In the genomic region with DNA sequence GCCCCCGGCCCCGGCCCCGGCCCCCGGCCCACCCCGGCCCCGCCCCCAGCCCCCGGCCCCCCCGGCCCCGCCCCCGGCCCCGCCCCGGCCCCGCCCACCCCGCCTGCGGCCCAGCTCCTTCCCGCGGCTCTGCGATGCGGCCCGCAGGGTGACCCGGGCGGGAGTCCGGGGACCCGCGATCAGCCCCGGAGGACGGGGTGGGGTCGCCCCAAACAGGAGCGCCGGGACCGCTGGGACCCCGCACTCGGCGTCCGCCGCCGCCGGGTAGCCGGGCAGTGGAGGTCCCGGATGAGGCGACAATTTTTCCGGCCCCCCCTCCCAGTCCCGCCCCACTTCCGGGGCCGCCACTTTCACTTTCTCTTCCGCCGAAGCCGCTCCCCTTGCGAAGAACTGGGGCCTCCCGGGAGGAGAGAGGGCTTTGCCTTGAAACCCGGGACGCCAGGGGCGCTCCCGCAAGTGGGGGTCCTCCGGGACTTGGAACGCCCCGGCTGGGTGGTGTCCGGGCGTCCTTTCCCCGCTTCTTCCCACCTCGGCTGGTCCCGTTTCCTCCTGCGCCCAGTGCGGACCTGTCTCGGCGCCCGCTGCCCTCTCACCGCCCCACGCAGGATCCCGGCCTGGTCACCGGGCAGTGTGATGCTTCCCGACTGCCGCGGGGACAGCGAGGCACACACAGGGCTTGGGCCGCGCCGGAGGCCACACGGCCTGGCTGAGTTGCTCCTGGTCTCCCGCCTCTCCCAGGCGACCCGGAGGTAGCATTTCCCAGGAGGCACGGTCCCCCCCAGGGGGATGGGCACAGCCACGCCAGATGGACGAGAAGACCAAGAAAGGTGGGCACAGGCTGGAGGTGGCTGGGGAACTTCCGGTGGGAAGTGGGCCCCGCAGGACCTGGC, we compare ENCODE assay signal across 1 cellular context.
TF ChIP-seq lines count a peak whose summit lies in the region.

Gene RBCK1 (plus strand): TSS at position 347 of the 890 bp plus-strand sequence. CDS start 459 bp downstream, at position 806.

TF ChIP-seq in SK-N-SH treated with all-trans-retinoic acid at 6 μM for 48 hours, 23 proteins besides CTCF, POLR2A, EP300 and RAD21 (continued from another document):
- TF ChIP-seq TOX (CRISPR knock-in tag; IDR thresholded peaks at IDR 0.05; ENCODE audit: borderline replicate concordance), result no peak
- TF ChIP-seq BACH2 (CRISPR knock-in tag; IDR thresholded peaks at IDR 0.05; ENCODE audit: borderline replicate concordance), result no peak
- TF ChIP-seq PATZ1 (CRISPR knock-in tag; IDR thresholded peaks at IDR 0.05; ENCODE audit: borderline replicate concordance), result no peak
- TF ChIP-seq ZNF565 (CRISPR knock-in tag; conservative IDR thresholded peaks at IDR 0.05; ENCODE audit: low read depth), result no peak
- no peak for TF ChIP-seq PPARA (CRISPR knock-in tag; IDR thresholded peaks at IDR 0.05; ENCODE audit: borderline replicate concordance)
- no peak for TF ChIP-seq ZNF70 (CRISPR knock-in tag; IDR thresholded peaks at IDR 0.05)
- no peak for TF ChIP-seq SNAI2 (CRISPR knock-in tag; IDR thresholded peaks at IDR 0.05)
- TF ChIP-seq, protein P1, sequence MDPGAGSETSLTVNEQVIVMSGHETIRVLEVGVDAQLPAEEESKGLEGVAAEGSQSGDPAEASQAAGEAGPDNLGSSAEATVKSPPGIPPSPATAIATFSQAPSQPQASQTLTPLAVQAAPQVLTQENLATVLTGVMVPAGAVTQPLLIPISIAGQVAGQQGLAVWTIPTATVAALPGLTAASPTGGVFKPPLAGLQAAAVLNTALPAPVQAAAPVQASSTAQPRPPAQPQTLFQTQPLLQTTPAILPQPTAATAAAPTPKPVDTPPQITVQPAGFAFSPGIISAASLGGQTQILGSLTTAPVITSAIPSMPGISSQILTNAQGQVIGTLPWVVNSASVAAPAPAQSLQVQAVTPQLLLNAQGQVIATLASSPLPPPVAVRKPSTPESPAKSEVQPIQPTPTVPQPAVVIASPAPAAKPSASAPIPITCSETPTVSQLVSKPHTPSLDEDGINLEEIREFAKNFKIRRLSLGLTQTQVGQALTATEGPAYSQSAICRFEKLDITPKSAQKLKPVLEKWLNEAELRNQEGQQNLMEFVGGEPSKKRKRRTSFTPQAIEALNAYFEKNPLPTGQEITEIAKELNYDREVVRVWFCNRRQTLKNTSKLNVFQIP (CRISPR knock-in tag; IDR thresholded peaks at IDR 0.05; ENCODE audit: borderline replicate concordance, low read depth), result no peak
TF ChIP-seq in SK-N-SH treated with all-trans-retinoic acid at 6 μM for 48 hours: peak in this region for 0.
